In genomic region chr12:98697209-98697608, GRCh38 we compare ENCODE assay signal across 23 cellular contexts. TPM values are rescaled to one million over a fixed set of nuclear protein-coding genes. Genes with fewer than 3 reads are reported as not detected.
DNase-seq lines count a peak whose midpoint lies in the region; ATAC-seq and TF ChIP-seq lines count a peak whose summit lies in the region.
"Had no signal": no experiment of that assay in that cellular context is flagged by ENCODE, and none has a peak within 500 bp of the region (broad histone marks: within the 10 kb centered on the region; RNA-seq: fewer than 3 reads in every experiment).

No MANE protein-coding gene starts in this region.

- H3K4me3 ChIP-seq in GM23338 = no peak overlapping the region
- H3K4me3 ChIP-seq: MG63 had no signal

- H3K27me3 Mint-ChIP-seq in activated naive CD4-positive, alpha-beta T cell treated with anti-CD3 and anti-CD28 coated beads, Interleukin-2, amount 10 ng/mL, durations not matched to agents 7 days and 5 days = no peaks in the 10 kb centered on the region
- H3K27me3 Mint-ChIP-seq in activated naive CD4-positive, alpha-beta T cell treated with anti-CD3 and anti-CD28 coated beads for 36 hours (ENCODE audit: low read depth) = no peaks in the 10 kb centered on the region
- peaks cover 7% of the 10 kb centered on the region for H3K27me3 Mint-ChIP-seq in GM23338 (ENCODE audit: insufficient read depth, low read depth, poor library complexity)
- no peaks in the 10 kb centered on the region for H3K27me3 Mint-ChIP-seq in central memory CD8-positive, alpha-beta T cell
- H3K27me3 Mint-ChIP-seq: IgD-negative memory B cell had no signal

- H3K27me3 ChIP-seq in GM23338 (ENCODE audit: insufficient read depth) = no peaks in the 10 kb centered on the region
- H3K27me3 ChIP-seq: MG63 had no signal

- TF ChIP-seq CTCF in GM23338 (conservative IDR thresholded peaks at IDR 0.05; ENCODE audit: low read depth in 2 of 2) (no peak), GM10248 (IDR thresholded peaks at IDR 0.05; ENCODE audit: control extremely low read depth, extremely low read depth, low read depth, missing control alignments) (no peak)

- H2AFZ ChIP-seq in GM23338 = no peak overlapping the region

- peaks cover 7% of the 10 kb centered on the region for H3K4me1 Mint-ChIP-seq in activated naive CD4-positive, alpha-beta T cell treated with anti-CD3 and anti-CD28 coated beads, Interleukin-2, amount 10 ng/mL, durations not matched to agents 7 days and 5 days
- peaks cover 5% of the 10 kb centered on the region for H3K4me1 Mint-ChIP-seq in activated naive CD4-positive, alpha-beta T cell treated with anti-CD3 and anti-CD28 coated beads for 36 hours (ENCODE audit: low read depth)
- peaks cover 25% of the 10 kb centered on the region for H3K4me1 Mint-ChIP-seq in GM23338
- H3K4me1 Mint-ChIP-seq in central memory CD8-positive, alpha-beta T cell = peaks cover 34% of the 10 kb centered on the region

- intact Hi-C loops in activated naive CD4-positive, alpha-beta T cell treated with anti-CD3 and anti-CD28 coated beads for 36 hours (cut with micrococcal nuclease) = no loop called here

- H3K9me3 Mint-ChIP-seq in activated naive CD4-positive, alpha-beta T cell treated with anti-CD3 and anti-CD28 coated beads, Interleukin-2, amount 10 ng/mL, durations not matched to agents 7 days and 5 days = no peaks in the 10 kb centered on the region
- H3K9me3 Mint-ChIP-seq in activated naive CD4-positive, alpha-beta T cell treated with anti-CD3 and anti-CD28 coated beads for 36 hours = no peaks in the 10 kb centered on the region
- H3K9me3 Mint-ChIP-seq in GM23338 = no peaks in the 10 kb centered on the region
- H3K9me3 Mint-ChIP-seq in central memory CD8-positive, alpha-beta T cell = no peaks in the 10 kb centered on the region
- H3K9me3 Mint-ChIP-seq: H9 had no signal

- H3K4me2 ChIP-seq in GM23338 = no peak overlapping the region

- H3K36me3 ChIP-seq in GM23338 (ENCODE audit: insufficient read depth) = no peaks in the 10 kb centered on the region; the same call in 1 of the 2 replicates

- peak overlapping the region; percentile 17 for H3K27ac Mint-ChIP-seq in activated naive CD4-positive, alpha-beta T cell treated with anti-CD3 and anti-CD28 coated beads, Interleukin-2, amount 10 ng/mL, durations not matched to agents 7 days and 5 days
- H3K27ac Mint-ChIP-seq in activated naive CD4-positive, alpha-beta T cell treated with anti-CD3 and anti-CD28 coated beads for 36 hours = no peak overlapping the region
- no peak overlapping the region for H3K27ac Mint-ChIP-seq in GM23338
- H3K27ac Mint-ChIP-seq in central memory CD8-positive, alpha-beta T cell (ENCODE audit: low read depth) = peak overlapping the region; percentile 4
- H3K27ac Mint-ChIP-seq: IgD-negative memory B cell had no signal

- H3K27ac ChIP-seq in GM23338 (ENCODE audit: low read depth) = peak overlapping the region; percentile 52; the same call in 1 of the 2 replicates
- H3K27ac ChIP-seq: C4-2B, HL-60 had no signal

- H3K4me3 Mint-ChIP-seq in activated naive CD4-positive, alpha-beta T cell treated with anti-CD3 and anti-CD28 coated beads, Interleukin-2, amount 10 ng/mL, durations not matched to agents 7 days and 5 days = no peak overlapping the region
- H3K4me3 Mint-ChIP-seq in activated naive CD4-positive, alpha-beta T cell treated with anti-CD3 and anti-CD28 coated beads for 36 hours = no peak overlapping the region
- no peak overlapping the region for H3K4me3 Mint-ChIP-seq in GM23338
- H3K4me3 Mint-ChIP-seq in central memory CD8-positive, alpha-beta T cell = no peak overlapping the region
- H3K4me3 Mint-ChIP-seq: IgD-negative memory B cell had no signal

- no peaks in the 10 kb centered on the region for H3K79me2 ChIP-seq in GM23338 (replicated peaks; ENCODE audit: insufficient read depth)

- peaks cover 16% of the 10 kb centered on the region for H3K4me1 ChIP-seq in GM23338 (ENCODE audit: insufficient read depth)

- H3K36me3 Mint-ChIP-seq in activated naive CD4-positive, alpha-beta T cell treated with anti-CD3 and anti-CD28 coated beads, Interleukin-2, amount 10 ng/mL, durations not matched to agents 7 days and 5 days = peaks cover 45% of the 10 kb centered on the region
- peaks cover 11% of the 10 kb centered on the region for H3K36me3 Mint-ChIP-seq in activated naive CD4-positive, alpha-beta T cell treated with anti-CD3 and anti-CD28 coated beads for 36 hours (ENCODE audit: low read depth)
- H3K36me3 Mint-ChIP-seq in GM23338 (ENCODE audit: low read depth) = no peaks in the 10 kb centered on the region
- peaks cover 25% of the 10 kb centered on the region for H3K36me3 Mint-ChIP-seq in central memory CD8-positive, alpha-beta T cell (ENCODE audit: insufficient read depth)

- POLR2A ChIA-PET in GM10248 (lab: Yijun Ruan, JAX) = no interaction called here

- CTCF ChIA-PET in activated naive CD4-positive, alpha-beta T cell treated with anti-CD3 and anti-CD28 coated beads, Interleukin-2, amount 10 ng/mL, durations not matched to agents 7 days and 5 days (lab: Charles Lee) = interaction anchor here (1.4 kb wide), 1 partner anchor 14 kb away, joined by 3 read pairs; no protein-coding TSS in a partner anchor
- CTCF ChIA-PET in activated naive CD4-positive, alpha-beta T cell treated with anti-CD3 and anti-CD28 coated beads for 36 hours (lab: Charles Lee) = interaction anchor here (0.6 kb wide), 1 partner anchor 365 kb away, joined by 3 read pairs; no protein-coding TSS in a partner anchor
- CTCF ChIA-PET in GM10248 (lab: Yijun Ruan, JAX) = interaction anchor here (1.2 to 1.6 kb wide), 2 partner anchors 14 to 302 kb away, joined by 4 read pairs; no protein-coding TSS in a partner anchor

- no peak for ATAC-seq in GM23338
- ATAC-seq in central memory CD8-positive, alpha-beta T cell (replicated peaks; ENCODE audit: extremely low read depth, poor library complexity, severe bottlenecking) = no peak

- no peaks in the 10 kb centered on the region for H3F3A ChIP-seq in GM23338 (replicated peaks; ENCODE audit: low read depth)

- H3K9me2 ChIP-seq in GM23338 (ENCODE audit: insufficient read depth) = no peaks in the 10 kb centered on the region

- no peaks in the 10 kb centered on the region for H4K20me1 ChIP-seq in GM23338 (replicated peaks; ENCODE audit: insufficient read depth)

- no peak for DNase-seq in activated naive CD4-positive, alpha-beta T cell treated with anti-CD3 and anti-CD28 coated beads, Interleukin-2, amount 10 ng/mL, durations not matched to agents 7 days and 5 days
- no peak for DNase-seq in activated naive CD4-positive, alpha-beta T cell treated with anti-CD3 and anti-CD28 coated beads for 36 hours
- DNase-seq in GM23338 (ENCODE audit: low spot score) (no peak), HT-29 (ENCODE audit: low spot score) (no peak), amniotic stem cell (lab: John Stamatoyannopoulos, UW) (no peak), GM10248 (ENCODE audit: extremely low spot score) (no peak)
- no peak for DNase-seq in central memory CD8-positive, alpha-beta T cell (ENCODE audit: low spot score in 2 of 2)
- DNase-seq: ACHN, AML-193, DMS153, GDM1, H9, Kasumi-1, MG63, NCI-H1048, NCI-H1436 treated with DMSO at 0.1 percent for 48 hours, NCI-H2029, NCI-H345, NCI-H524 treated with DMSO at 0.1 percent for 48 hours, SHP77 treated with DMSO at 0.1 percent for 48 hours had no signal

TF ChIP-seq in GM23338, 12 proteins besides CTCF, POLR2A, EP300 and RAD21:
- no peak for TF ChIP-seq CREB1 (CRISPR knock-in tag; IDR thresholded peaks at IDR 0.05; ENCODE audit: low read depth)
- no peak for TF ChIP-seq EZH2phosphoT487 (IDR thresholded peaks at IDR 0.05; ENCODE audit: unreplicated experiment)

RNA-seq across cellular contexts. Expression of gene APAF1, which starts 52.1 kb away (rescaled TPM):
- total RNA-seq in activated naive CD4-positive, alpha-beta T cell treated with anti-CD3 and anti-CD28 coated beads for 36 hours = 10 to 100 TPM; 13.6 to 14.5 TPM
- 31.2 and 34.0 TPM in 2 replicates for total RNA-seq in GM23338 (2014; rRNA removed; shearing (Covaris generic))
- polyA plus RNA-seq in GM23338 (2016; fragmentation: Nextera tagmentation; extraction: Ambion mirVana) = 12.0 and 14.9 TPM in 2 replicates
- total RNA-seq in HT-29 (2014; rRNA removed; shearing (Covaris generic)) = 6.5 and 7.9 TPM in 2 replicates

RNA-seq across cellular contexts. Expression of gene IKBIP, which starts 52.6 kb away (rescaled TPM):
- 10 to 100 TPM; 14.5 to 16.8 TPM for total RNA-seq in activated naive CD4-positive, alpha-beta T cell treated with anti-CD3 and anti-CD28 coated beads for 36 hours
- 15.4 and 17.8 TPM in 2 replicates for total RNA-seq in GM23338 (2014; rRNA removed; shearing (Covaris generic))
- polyA plus RNA-seq in GM23338 (2016; fragmentation: Nextera tagmentation; extraction: Ambion mirVana) = 22.5 and 24.1 TPM in 2 replicates
- total RNA-seq in HT-29 (2014; rRNA removed; shearing (Covaris generic)) = 2.5 and 3.5 TPM in 2 replicates

Comparison
In these comparisons a context has a peak if more than half of its experiments do, and no peak if none do; other contexts are left out.
1. H3K27ac Mint-ChIP-seq: peak in activated naive CD4-positive, alpha-beta T cell treated with anti-CD3 and anti-CD28 coated beads, Interleukin-2, amount 10 ng/mL, durations not matched to agents 7 days and 5 days (single experiment) and central memory CD8-positive, alpha-beta T cell (single experiment); none in activated naive CD4-positive, alpha-beta T cell treated with anti-CD3 and anti-CD28 coated beads for 36 hours (single experiment) and GM23338 (single experiment).